In the genomic region with DNA sequence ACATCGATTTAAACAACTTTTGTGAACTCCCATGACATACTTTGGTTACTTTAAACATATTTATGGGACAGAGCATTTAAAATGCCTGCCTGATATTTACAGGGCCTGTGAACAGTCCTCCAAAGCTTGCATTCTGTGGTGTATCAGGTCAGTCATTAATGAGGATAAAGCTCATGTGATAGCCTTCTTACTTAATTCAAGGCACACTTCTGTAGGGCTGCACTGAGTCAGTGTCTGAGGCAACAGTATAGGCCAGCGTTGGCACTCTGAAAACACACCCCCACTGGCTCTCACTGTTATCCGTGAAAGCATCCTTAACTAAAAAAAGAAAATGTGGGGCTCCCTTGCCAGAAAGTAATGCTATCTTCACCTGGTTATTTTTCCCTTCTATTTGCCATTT, we compare ENCODE assay signal across 1 cellular context.
TF ChIP-seq lines count a peak whose summit lies in the region.

No MANE protein-coding gene starts in this region.

TF ChIP-seq in WTC11, 78 proteins besides CTCF, POLR2A, EP300 and RAD21 (continued from another document):
- TF ChIP-seq, protein P1, sequence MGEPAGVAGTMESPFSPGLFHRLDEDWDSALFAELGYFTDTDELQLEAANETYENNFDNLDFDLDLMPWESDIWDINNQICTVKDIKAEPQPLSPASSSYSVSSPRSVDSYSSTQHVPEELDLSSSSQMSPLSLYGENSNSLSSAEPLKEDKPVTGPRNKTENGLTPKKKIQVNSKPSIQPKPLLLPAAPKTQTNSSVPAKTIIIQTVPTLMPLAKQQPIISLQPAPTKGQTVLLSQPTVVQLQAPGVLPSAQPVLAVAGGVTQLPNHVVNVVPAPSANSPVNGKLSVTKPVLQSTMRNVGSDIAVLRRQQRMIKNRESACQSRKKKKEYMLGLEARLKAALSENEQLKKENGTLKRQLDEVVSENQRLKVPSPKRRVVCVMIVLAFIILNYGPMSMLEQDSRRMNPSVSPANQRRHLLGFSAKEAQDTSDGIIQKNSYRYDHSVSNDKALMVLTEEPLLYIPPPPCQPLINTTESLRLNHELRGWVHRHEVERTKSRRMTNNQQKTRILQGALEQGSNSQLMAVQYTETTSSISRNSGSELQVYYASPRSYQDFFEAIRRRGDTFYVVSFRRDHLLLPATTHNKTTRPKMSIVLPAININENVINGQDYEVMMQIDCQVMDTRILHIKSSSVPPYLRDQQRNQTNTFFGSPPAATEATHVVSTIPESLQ (CRISPR knock-in tag; IDR thresholded peaks at IDR 0.05), result no peak
- TF ChIP-seq CREB1 (CRISPR knock-in tag; IDR thresholded peaks at IDR 0.05) (no peak), ETV6 (CRISPR knock-in tag; IDR thresholded peaks at IDR 0.05) (no peak), FOXJ3 (CRISPR knock-in tag; IDR thresholded peaks at IDR 0.05; ENCODE audit: borderline replicate concordance) (no peak), ELF4 (CRISPR knock-in tag; IDR thresholded peaks at IDR 0.05; ENCODE audit: low read depth) (no peak), SOX15 (CRISPR knock-in tag; IDR thresholded peaks at IDR 0.05) (no peak), NFYB (CRISPR knock-in tag; conservative IDR thresholded peaks at IDR 0.05; ENCODE audit: low read depth) (no peak), ZBTB21 (CRISPR knock-in tag; IDR thresholded peaks at IDR 0.05; ENCODE audit: borderline replicate concordance) (no peak), SP1 (CRISPR knock-in tag; conservative IDR thresholded peaks at IDR 0.05) (no peak), TCF7 (CRISPR knock-in tag; IDR thresholded peaks at IDR 0.05; ENCODE audit: low read depth) (no peak)
